Comparison of ENCODE assay signal across 28 cellular contexts in the genomic region with DNA sequence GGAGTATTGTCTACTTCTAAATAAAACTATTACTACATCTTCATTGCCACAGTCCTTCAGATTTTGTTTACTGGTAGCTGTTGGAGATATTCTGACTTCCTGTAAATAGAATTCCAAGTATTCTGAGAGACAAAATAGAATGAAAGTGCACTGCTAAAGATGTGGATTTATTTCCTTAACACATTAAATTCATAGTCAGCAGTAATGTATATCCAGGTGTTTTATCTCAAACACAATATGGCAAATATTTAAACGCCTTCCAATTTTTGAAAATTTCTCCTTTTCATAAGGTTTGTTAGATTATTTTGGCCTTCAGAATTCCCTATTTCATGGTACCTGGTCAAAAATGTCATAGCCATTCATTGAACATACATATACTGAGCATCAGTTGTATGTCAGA.
DNase-seq lines count a peak whose midpoint lies in the region; ATAC-seq, FAIRE-seq and TF ChIP-seq lines count a peak whose summit lies in the region.
"Had no signal": no experiment of that assay in that cellular context is flagged by ENCODE, and none has a peak within 500 bp of the region (broad histone marks: within the 10 kb centered on the region; RNA-seq: fewer than 3 reads in every experiment).

No MANE protein-coding gene starts in this region.

- H3K4ac ChIP-seq in H9 (ENCODE audit: low read depth, low read length): no peak overlapping the region

- H3K27ac Mint-ChIP-seq in H9 (no peak overlapping the region; a peak in 1 of 7 replicates), WTC11 (peak overlapping the region; percentile 48), type B pancreatic cell (peak overlapping the region; percentile 35)
- H3K27ac Mint-ChIP-seq: CD14-positive monocyte; CD4-positive, alpha-beta memory T cell; CD4-positive, CD25-positive, alpha-beta regulatory T cell; CD8-positive, alpha-beta memory T cell had no signal

- no peak overlapping the region for H3K9ac ChIP-seq in HepG2 (ENCODE audit: insufficient read depth, low read depth, low read length)
- H3K9ac ChIP-seq in H9 (ENCODE audit: extremely low read depth, insufficient read length, low read length): no peak overlapping the region
- H3K9ac ChIP-seq: BLaER1 had no signal

- H2AFZ ChIP-seq in HepG2 (ENCODE audit: low read length) (no peak overlapping the region), H9 (ENCODE audit: low read length) (no peak overlapping the region)

- H3K79me2 ChIP-seq in HepG2 (ENCODE audit: insufficient read depth, low read length): no peaks in the 10 kb centered on the region
- H3K79me2 ChIP-seq in H9 (ENCODE audit: insufficient read depth, low read length): no peaks in the 10 kb centered on the region

- H3K9me3 ChIP-seq in HepG2 (ENCODE audit: low read length): no peaks in the 10 kb centered on the region
- no peaks in the 10 kb centered on the region for H3K9me3 ChIP-seq in right lobe of liver
- no peaks in the 10 kb centered on the region for H3K9me3 ChIP-seq in H9 (ENCODE audit: control insufficient read depth, low read depth, low read length)
- no peaks in the 10 kb centered on the region for H3K9me3 ChIP-seq in MG63
- H3K9me3 ChIP-seq: BE2C, BLaER1 had no signal

- H2BK20ac ChIP-seq in H9 (ENCODE audit: low read depth, low read length, poor library complexity, severe bottlenecking): no peak overlapping the region

- H3K23ac ChIP-seq in H9 (ENCODE audit: insufficient read length, low read depth, low read length): no peak overlapping the region

- no peak overlapping the region for H2BK15ac ChIP-seq in H9 (ENCODE audit: low read depth, low read length)

- no peak overlapping the region for H4K8ac ChIP-seq in H9 (replicated peaks; ENCODE audit: insufficient read length, low read depth, low read length)

- no peak overlapping the region for H3K27ac ChIP-seq in HepG2 (ENCODE audit: extremely low read length, insufficient read depth, low read length)
- no peak overlapping the region for H3K27ac ChIP-seq in right lobe of liver
- no peak overlapping the region for H3K27ac ChIP-seq in H9 (ENCODE audit: insufficient read length, low read depth, low read length)
- H3K27ac ChIP-seq: 22Rv1, BLaER1 had no signal

- H3K23me2 ChIP-seq in H9 (ENCODE audit: insufficient read length, low read depth, low read length, poor library complexity, severe bottlenecking): no peaks in the 10 kb centered on the region

- H2BK12ac ChIP-seq in H9 (ENCODE audit: insufficient read length, low read depth, low read length): no peak overlapping the region

- POLR2A ChIA-PET in HepG2 (lab: Yijun Ruan, JAX): no interaction called here
- POLR2A ChIA-PET in WTC11 (lab: Charles Lee): no interaction called here

- BruUV-seq in HepG2 (replicated peaks; lab: Mats Ljungman, UMichigan): no TSS peak

- H3K4me3 ChIP-seq in HepG2 (replicated peaks in 1 of 3; ENCODE audit: insufficient read depth in 1 of 3, low read depth in 2 of 3, low read length in 3 of 3) (no peak overlapping the region), right lobe of liver (no peak overlapping the region), MG63 (no peak overlapping the region)
- H3K4me3 ChIP-seq: BLaER1, GM12878 had no signal

- ATAC-seq in HepG2 (no peak), right lobe of liver (no peak), WTC11 (no peak)
- ATAC-seq: GM12878 had no signal

- H3T11ph ChIP-seq in H9 (ENCODE audit: low read length): no peak overlapping the region

- TF ChIP-seq EP300 in HepG2 (IDR thresholded peaks at IDR 0.05; ENCODE audit: low read depth in 2 of 2, low read length in 2 of 2) (no peak), HepG2 (CRISPR knock-in tag; IDR thresholded peaks at IDR 0.05; ENCODE audit: borderline replicate concordance) (no peak)

- in situ Hi-C loops in HepG2 (cut with HindIII; ENCODE audit: extremely low pct_ligation_motif_present, low pct_unique_long_range_greater_than_20kb): no loop called here

- H3K4me2 ChIP-seq in HepG2 (ENCODE audit: low read depth, low read length): no peak overlapping the region
- H3K4me2 ChIP-seq in H9 (ENCODE audit: insufficient read depth, insufficient read length, low read length): peak overlapping the region; percentile 21
- H3K4me2 ChIP-seq: BLaER1 had no signal

- H2AK5ac ChIP-seq in H9 (ENCODE audit: insufficient read length, low read length): no peak overlapping the region

- H3K4me3 Mint-ChIP-seq in H9 (no peak overlapping the region), WTC11 (no peak overlapping the region), type B pancreatic cell (no peak overlapping the region)
- H3K4me3 Mint-ChIP-seq: CD14-positive monocyte; CD4-positive, alpha-beta memory T cell; CD4-positive, CD25-positive, alpha-beta regulatory T cell; CD8-positive, alpha-beta memory T cell had no signal

- H3K56ac ChIP-seq in H9 (ENCODE audit: insufficient read length, low read depth, low read length): no peak overlapping the region

- CTCF ChIA-PET in HepG2 (lab: Yijun Ruan, JAX; ENCODE audit: low intra/inter-chr PET ratio, low total read pairs): no interaction called here
- CTCF ChIA-PET in WTC11 (lab: Charles Lee): interaction anchor here (1.3 kb wide), 1 partner anchor 81 kb away, joined by 3 read pairs; no protein-coding TSS in a partner anchor

- H4K20me1 ChIP-seq in HepG2 (ENCODE audit: insufficient read depth, low read length): no peaks in the 10 kb centered on the region
- no peaks in the 10 kb centered on the region for H4K20me1 ChIP-seq in H9 (ENCODE audit: control insufficient read depth, insufficient read depth, insufficient read length)
- H4K20me1 ChIP-seq: BLaER1 had no signal

- 2% methylated on average over 1 of the region's 1 CpG for WGBS in HepG2 (ENCODE audit: low lambda C conversion rate)
- WGBS in right lobe of liver (ENCODE audit: insufficient coverage, low coverage, low lambda C conversion rate, missing lambda C conversion rate): 43% methylated on average over 1 of the region's 1 CpG
- WGBS in H9 (ENCODE audit: extremely low coverage, insufficient read length, low lambda C conversion rate): no CpG with 5 or more reads among the region's 1 CpG

- intact Hi-C loops in HepG2 (cut with micrococcal nuclease; ENCODE audit: unreplicated experiment) (no loop called here), right lobe of liver (cut with DNase I) (no loop called here)

- no peak overlapping the region for H4K5ac ChIP-seq in H9 (ENCODE audit: insufficient read length, low read depth, low read length)

- H3K79me1 ChIP-seq in H9 (ENCODE audit: insufficient read depth, low read depth, low read length, poor library complexity, severe bottlenecking): no peaks in the 10 kb centered on the region

- H3K18ac ChIP-seq in H9 (ENCODE audit: insufficient read length, low read depth, low read length): no peak overlapping the region

- no peak for TF ChIP-seq RAD21 in HepG2 (CRISPR knock-in tag; IDR thresholded peaks at IDR 0.05)

- TF ChIP-seq CTCF in HepG2 (CRISPR knock-in tag; IDR thresholded peaks at IDR 0.05) (no peak), right lobe of liver (IDR thresholded peaks at IDR 0.05) (no peak), H9 (conservative IDR thresholded peaks at IDR 0.05) (no peak), WTC11 (IDR thresholded peaks at IDR 0.05) (no peak), type B pancreatic cell (conservative IDR thresholded peaks at IDR 0.05) (no peak)

- H3K36me3 ChIP-seq in HepG2 (replicated peaks in 1 of 2; ENCODE audit: control insufficient read depth in 1 of 2, insufficient read depth in 2 of 2, low read length in 2 of 2) (no peaks in the 10 kb centered on the region), right lobe of liver (no peaks in the 10 kb centered on the region), MG63 (no peaks in the 10 kb centered on the region)
- H3K36me3 ChIP-seq: BE2C, BLaER1 had no signal

- H3K27me3 ChIP-seq in HepG2 (ENCODE audit: control insufficient read depth in 1 of 2, insufficient read depth in 2 of 2, low read length in 2 of 2) (no peaks in the 10 kb centered on the region; a peak in 1 of 5 replicates), right lobe of liver (no peaks in the 10 kb centered on the region), H9 (ENCODE audit: insufficient read depth, low read length) (no peaks in the 10 kb centered on the region), MG63 (no peaks in the 10 kb centered on the region)
- H3K27me3 ChIP-seq: BLaER1 had no signal

- H3K4me1 Mint-ChIP-seq in H9 (peaks cover 11 to 14% of the 10 kb centered on the region in 2 experiments), WTC11 (peaks cover 15% of the 10 kb centered on the region), type B pancreatic cell (ENCODE audit: unreplicated experiment) (peaks cover 8% of the 10 kb centered on the region)
- H3K4me1 Mint-ChIP-seq: CD14-positive monocyte; CD4-positive, alpha-beta memory T cell; CD4-positive, CD25-positive, alpha-beta regulatory T cell; CD8-positive, alpha-beta memory T cell had no signal

- no peaks in the 10 kb centered on the region for H3K27me3 Mint-ChIP-seq in H9 (ENCODE audit: low read depth)
- H3K27me3 Mint-ChIP-seq in WTC11 (ENCODE audit: low read depth): peaks cover 4% of the 10 kb centered on the region; the same call in 1 of the 2 replicates
- peaks cover 28% of the 10 kb centered on the region for H3K27me3 Mint-ChIP-seq in type B pancreatic cell
- H3K27me3 Mint-ChIP-seq: CD4-positive, CD25-positive, alpha-beta regulatory T cell; CD8-positive, alpha-beta memory T cell had no signal

- no peak overlapping the region for H2BK120ac ChIP-seq in H9 (ENCODE audit: low read depth, low read length, poor library complexity, severe bottlenecking)

- FAIRE-seq in HepG2 (lab: Jason Lieb, UNC): no peak
- FAIRE-seq: GM12878, GM12892, GM18507 had no signal

- H2BK5ac ChIP-seq in H9 (ENCODE audit: insufficient read length, low read length): no peak overlapping the region

- H3K36me3 Mint-ChIP-seq in H9 (ENCODE audit: insufficient read depth in 1 of 3, low read depth in 3 of 3) (peaks cover 0 to 3% (median 0%) of the 10 kb centered on the region in 3 experiments; a peak in 1 of 7 replicates), WTC11 (no peaks in the 10 kb centered on the region), type B pancreatic cell (no peaks in the 10 kb centered on the region)
- H3K36me3 Mint-ChIP-seq: CD14-positive monocyte; CD4-positive, alpha-beta memory T cell; CD4-positive, CD25-positive, alpha-beta regulatory T cell; CD8-positive, alpha-beta memory T cell had no signal

- no peak for TF ChIP-seq POLR2A in HepG2 (IDR thresholded peaks at IDR 0.05; ENCODE audit: insufficient read depth in 1 of 2, low read depth in 2 of 2, low read length in 2 of 2)
- TF ChIP-seq POLR2A in right lobe of liver (IDR thresholded peaks at IDR 0.05): no peak

- H3K4me1 ChIP-seq in HepG2 (ENCODE audit: insufficient read depth, low read length) (no peaks in the 10 kb centered on the region), right lobe of liver (no peaks in the 10 kb centered on the region), H9 (ENCODE audit: insufficient read depth, low read length) (no peaks in the 10 kb centered on the region; the same call in 1 of the 2 replicates)
- H3K4me1 ChIP-seq: BE2C, BLaER1 had no signal

- H4K91ac ChIP-seq in H9 (ENCODE audit: insufficient read length, low read depth, low read length): no peak overlapping the region

- no peak overlapping the region for H3K14ac ChIP-seq in H9 (ENCODE audit: insufficient read depth, low read length)

- DNase-seq in HepG2 (ENCODE audit: low spot score) (no peak), right lobe of liver (no peak), H9 (no peak), WTC11 (ENCODE audit: low spot score) (no peak), type B pancreatic cell (ENCODE audit: extremely low spot score, unreplicated experiment) (no peak), OCI-M2 (lab: John Stamatoyannopoulos, UW; ENCODE audit: unreplicated experiment) (no peak), MG63 (no peak)
- DNase-seq in activated effector memory CD4-positive, alpha-beta T cell treated with Interleukin-2 at 50 U/mL for 16 hours: no peak
- DNase-seq: ACHN; BE2C; C1 segment of cervical spinal cord; CD4-positive, alpha-beta memory T cell; CD4-positive, CD25-positive, alpha-beta regulatory T cell; CD8-positive, alpha-beta memory T cell; COR-L47; DMS 273 treated with DMSO at 0.1 percent for 48 hours; DMS153; DMS53; DMS79; DND-41; EL; GDM1 had no signal

- H3K9me3 Mint-ChIP-seq in H9 (peaks cover 0 to 3% of the 10 kb centered on the region in 2 experiments; a peak in 2 of 5 replicates), WTC11 (peaks cover 8% of the 10 kb centered on the region; the same call in 1 of the 2 replicates), type B pancreatic cell (no peaks in the 10 kb centered on the region)

Comparison
In these comparisons a context has a peak if more than half of its experiments do, and no peak if none do; other contexts are left out.
1. H3K27ac Mint-ChIP-seq: peak in WTC11 (single experiment) and type B pancreatic cell (single experiment); none in H9 (0 of 3).